In the genomic region with DNA sequence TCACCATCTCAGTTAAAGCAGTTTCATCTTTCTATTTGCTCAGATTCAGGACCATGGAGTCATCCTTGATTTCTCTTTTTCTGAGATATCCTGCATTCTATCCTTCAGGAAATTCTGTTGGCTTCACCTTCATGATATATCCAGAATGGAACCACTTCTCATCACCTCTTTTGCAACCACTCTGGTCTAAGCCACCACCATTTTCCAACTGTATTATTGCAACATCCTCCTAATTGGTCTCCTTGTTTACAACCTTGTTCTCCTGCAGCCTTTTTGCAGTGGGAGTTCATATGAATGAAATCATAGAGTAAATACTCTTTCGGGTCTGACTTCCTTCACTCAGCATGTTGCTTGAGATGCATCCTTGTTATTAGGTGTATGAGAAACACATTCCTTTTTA, we compare ENCODE assay signal across 27 cellular contexts. TPM values are rescaled to one million over a fixed set of nuclear protein-coding genes. Genes with fewer than 3 reads are reported as not detected.
DNase-seq lines count a peak whose midpoint lies in the region; ATAC-seq and TF ChIP-seq lines count a peak whose summit lies in the region.
"Had no signal": no experiment of that assay in that cellular context is flagged by ENCODE, and none has a peak within 500 bp of the region (broad histone marks: within the 10 kb centered on the region; RNA-seq: fewer than 3 reads in every experiment).

No MANE protein-coding gene starts in this region.

- DNase-seq in activated naive CD8-positive, alpha-beta T cell treated with anti-CD3 and anti-CD28 coated beads for 36 hours = no peak
- DNase-seq in activated naive CD8-positive, alpha-beta T cell treated with anti-CD3 and anti-CD28 coated beads, Interleukin-2, amount 50 U/mL, for 24 hours = no peak
- DNase-seq in H4 (ENCODE audit: low spot score) (peak; percentile 10), IMR-90 (no peak), osteoblast (ENCODE audit: insufficient read length, low spot score, missing footprints) (peak; percentile 51), tibial nerve (ENCODE audit: low spot score in 2 of 2) (no peak), T1000 (lab: John Stamatoyannopoulos, UW) (no peak)
- DNase-seq: BE2C; C1 segment of cervical spinal cord; CD4-positive, alpha-beta memory T cell; CD4-positive, CD25-positive, alpha-beta regulatory T cell; CD8-positive, alpha-beta memory T cell; COR-L47; DMS 273 treated with DMSO at 0.1 percent for 48 hours; DMS153; DMS53; DMS79; DND-41; EL; GDM1 had no signal

- TF ChIP-seq EP300 in tibial nerve (IDR thresholded peaks at IDR 0.05) = no peak

- H2BK20ac ChIP-seq in IMR-90 (ENCODE audit: low read depth, low read length) = no peak overlapping the region

- H3K9me3 ChIP-seq in IMR-90 (ENCODE audit: control insufficient read depth, insufficient read depth, low read length) (no peaks in the 10 kb centered on the region), osteoblast (ENCODE audit: low read depth, low read length) (no peaks in the 10 kb centered on the region), tibial nerve (no peaks in the 10 kb centered on the region)
- H3K9me3 ChIP-seq: A549, BE2C had no signal

- no peak overlapping the region for H2BK15ac ChIP-seq in IMR-90 (ENCODE audit: low read depth, low read length)

- peaks cover 3% of the 10 kb centered on the region for H3K4me1 Mint-ChIP-seq in activated naive CD8-positive, alpha-beta T cell treated with anti-CD3 and anti-CD28 coated beads for 36 hours
- peaks cover 5% of the 10 kb centered on the region for H3K4me1 Mint-ChIP-seq in activated naive CD8-positive, alpha-beta T cell treated with anti-CD3 and anti-CD28 coated beads, Interleukin-2, amount 50 U/mL, for 24 hours

- H2AK5ac ChIP-seq in IMR-90 (ENCODE audit: low read depth, low read length) = no peak overlapping the region

- H3K4me2 ChIP-seq in IMR-90 (ENCODE audit: low read depth, low read length) (no peak overlapping the region), osteoblast (ENCODE audit: insufficient read depth, low read length) (no peak overlapping the region)
- H3K4me2 ChIP-seq: A549, BLaER1 had no signal

- no peak overlapping the region for H3K56ac ChIP-seq in IMR-90 (ENCODE audit: extremely low read depth, insufficient read depth, low read length)

- H3K27me3 ChIP-seq in IMR-90 (ENCODE audit: control insufficient read depth, insufficient read depth, low read length) (peaks cover 4% of the 10 kb centered on the region; the same call in 1 of the 2 replicates), osteoblast (ENCODE audit: insufficient read depth, low read length) (peaks cover 4% of the 10 kb centered on the region), tibial nerve (peaks cover 0 to 32% of the 10 kb centered on the region in 2 donors)
- H3K27me3 ChIP-seq: BLaER1 had no signal

- H2BK120ac ChIP-seq in IMR-90 (ENCODE audit: low read depth, low read length) = no peak overlapping the region

- H3K79me2 ChIP-seq in osteoblast (ENCODE audit: insufficient read depth, low read length) = peaks cover 21% of the 10 kb centered on the region

- no peaks in the 10 kb centered on the region for H4K20me1 ChIP-seq in IMR-90 (ENCODE audit: insufficient read depth, low read length)
- H4K20me1 ChIP-seq in osteoblast (ENCODE audit: insufficient read depth, low read length) = peaks cover 3% of the 10 kb centered on the region
- H4K20me1 ChIP-seq: BLaER1 had no signal

- no peak overlapping the region for H4K91ac ChIP-seq in IMR-90 (ENCODE audit: insufficient read depth, low read depth, low read length)

- CTCF ChIA-PET in IMR-90 (lab: Yijun Ruan, JAX) = no interaction called here

- no peak overlapping the region for H3K4me3 Mint-ChIP-seq in activated naive CD8-positive, alpha-beta T cell treated with anti-CD3 and anti-CD28 coated beads for 36 hours
- no peak overlapping the region for H3K4me3 Mint-ChIP-seq in activated naive CD8-positive, alpha-beta T cell treated with anti-CD3 and anti-CD28 coated beads, Interleukin-2, amount 50 U/mL, for 24 hours
- H3K4me3 Mint-ChIP-seq: CD14-positive monocyte; CD4-positive, alpha-beta memory T cell; CD4-positive, CD25-positive, alpha-beta regulatory T cell; CD8-positive, alpha-beta memory T cell had no signal

- H3K4me3 ChIP-seq in IMR-90 (ENCODE audit: insufficient read depth, low read depth, low read length) (no peak overlapping the region), osteoblast (ENCODE audit: insufficient read depth, low read length) (no peak overlapping the region), tibial nerve (no peak overlapping the region)
- H3K4me3 ChIP-seq: A549, BLaER1, GM12878 had no signal

- no TSS peak for BruUV-seq in IMR-90 (replicated peaks; lab: Mats Ljungman, UMichigan)

- H2BK5ac ChIP-seq in IMR-90 (ENCODE audit: low read depth, low read length, poor library complexity, severe bottlenecking) = no peak overlapping the region

- H2AK9ac ChIP-seq in IMR-90 (replicated peaks; ENCODE audit: low read depth, low read length, poor library complexity) = no peak overlapping the region

- H3K9ac ChIP-seq in IMR-90 (ENCODE audit: low read depth, low read length) = no peak overlapping the region
- H3K9ac ChIP-seq: BLaER1 had no signal

- in situ Hi-C loops in IMR-90 (cut with MboI; ENCODE audit: low sequenced_read_pairs) = no loop called here

- POLR2A ChIA-PET in IMR-90 (lab: Charles Lee; ENCODE audit: unreplicated experiment) = no interaction called here

- H4K8ac ChIP-seq in IMR-90 (ENCODE audit: low read depth in 2 of 2, low read length in 2 of 2) = no peak overlapping the region

- no peaks in the 10 kb centered on the region for H3K36me3 ChIP-seq in IMR-90 (ENCODE audit: control insufficient read depth, insufficient read depth, low read length)
- H3K36me3 ChIP-seq in osteoblast (ENCODE audit: insufficient read depth, low read length) = peaks cover 5% of the 10 kb centered on the region
- no peaks in the 10 kb centered on the region for H3K36me3 ChIP-seq in tibial nerve
- H3K36me3 ChIP-seq: BE2C had no signal

- no peaks in the 10 kb centered on the region for H3K9me3 Mint-ChIP-seq in activated naive CD8-positive, alpha-beta T cell treated with anti-CD3 and anti-CD28 coated beads for 36 hours
- no peaks in the 10 kb centered on the region for H3K9me3 Mint-ChIP-seq in activated naive CD8-positive, alpha-beta T cell treated with anti-CD3 and anti-CD28 coated beads, Interleukin-2, amount 50 U/mL, for 24 hours

- H3K36me3 Mint-ChIP-seq in activated naive CD8-positive, alpha-beta T cell treated with anti-CD3 and anti-CD28 coated beads for 36 hours = no peaks in the 10 kb centered on the region
- no peaks in the 10 kb centered on the region for H3K36me3 Mint-ChIP-seq in activated naive CD8-positive, alpha-beta T cell treated with anti-CD3 and anti-CD28 coated beads, Interleukin-2, amount 50 U/mL, for 24 hours (ENCODE audit: low read depth)
- H3K36me3 Mint-ChIP-seq: CD14-positive monocyte; CD4-positive, alpha-beta memory T cell; CD4-positive, CD25-positive, alpha-beta regulatory T cell; CD8-positive, alpha-beta memory T cell had no signal

- H3K27ac ChIP-seq in IMR-90 (ENCODE audit: insufficient read depth, low read length) (no peak overlapping the region), osteoblast (ENCODE audit: low read depth, low read length) (no peak overlapping the region), tibial nerve (no peak overlapping the region)
- H3K27ac ChIP-seq: 22Rv1, BLaER1 had no signal

- peaks cover 10 to 16% of the 10 kb centered on the region in 2 experiments for H3K79me1 ChIP-seq in IMR-90 (ENCODE audit: low read depth in 1 of 2, low read length in 2 of 2)

- intact Hi-C loops in IMR-90 (cut with micrococcal nuclease) = no loop called here

- peak overlapping the region; percentile 6 for H3K27ac Mint-ChIP-seq in activated naive CD8-positive, alpha-beta T cell treated with anti-CD3 and anti-CD28 coated beads for 36 hours
- H3K27ac Mint-ChIP-seq in activated naive CD8-positive, alpha-beta T cell treated with anti-CD3 and anti-CD28 coated beads, Interleukin-2, amount 50 U/mL, for 24 hours = no peak overlapping the region
- H3K27ac Mint-ChIP-seq: CD14-positive monocyte; CD4-positive, alpha-beta memory T cell; CD4-positive, CD25-positive, alpha-beta regulatory T cell; CD8-positive, alpha-beta memory T cell had no signal

- H2AFZ ChIP-seq in IMR-90 (replicated peaks; ENCODE audit: low read length, poor library complexity) (no peak overlapping the region), osteoblast (ENCODE audit: low read length) (no peak overlapping the region)

- no peak overlapping the region for H4K5ac ChIP-seq in IMR-90 (ENCODE audit: low read depth, low read length)

- no peak overlapping the region for H3K4ac ChIP-seq in IMR-90 (ENCODE audit: low read depth, low read length)

- TF ChIP-seq RAD21 in IMR-90 (IDR thresholded peaks at IDR 0.05; ENCODE audit: low read length) = no peak

- TF ChIP-seq POLR2A in IMR-90 (IDR thresholded peaks at IDR 0.05; ENCODE audit: low read depth, low read length) = no peak
- no peak for TF ChIP-seq POLR2A in tibial nerve (IDR thresholded peaks at IDR 0.05)

- H3K27me3 Mint-ChIP-seq in activated naive CD8-positive, alpha-beta T cell treated with anti-CD3 and anti-CD28 coated beads for 36 hours = peaks cover 44% of the 10 kb centered on the region
- H3K27me3 Mint-ChIP-seq in activated naive CD8-positive, alpha-beta T cell treated with anti-CD3 and anti-CD28 coated beads, Interleukin-2, amount 50 U/mL, for 24 hours = peaks cover 31% of the 10 kb centered on the region

- H3K9me1 ChIP-seq in IMR-90 (ENCODE audit: insufficient read depth, low read length) = no peaks in the 10 kb centered on the region

- TF ChIP-seq CTCF in IMR-90 (conservative IDR thresholded peaks at IDR 0.05; ENCODE audit: low read depth, low read length) (no peak), osteoblast (IDR thresholded peaks at IDR 0.05; ENCODE audit: extremely low read depth, low read depth, low read length) (no peak), tibial nerve (IDR thresholded peaks at IDR 0.05) (no peak)

- dilution Hi-C loops in IMR-90 (cut with HindIII; ENCODE audit: low sequenced_read_pairs, unreplicated experiment) = no loop called here

- H3K14ac ChIP-seq in IMR-90 (replicated peaks; ENCODE audit: low read depth, low read length) = no peak overlapping the region

- no peak for ATAC-seq in activated naive CD8-positive, alpha-beta T cell treated with anti-CD3 and anti-CD28 coated beads, Interleukin-2, amount 50 U/mL, for 24 hours
- ATAC-seq in IMR-90 (ENCODE audit: low read depth) (no peak), HG03442 (IDR thresholded peaks at IDR 0.05; ENCODE audit: unreplicated experiment) (no peak)
- ATAC-seq: A549, GM12878 had no signal

- H3K23ac ChIP-seq in IMR-90 (ENCODE audit: low read depth, low read length) = no peak overlapping the region

- no CpG with 5 or more reads among the region's 1 CpG for WGBS in IMR-90 (ENCODE audit: extremely low coverage in 2 of 2, insufficient read length in 1 of 2), 2 experiments
- WGBS in tibial nerve, 2 donors = 72 to 84% methylated on average over 1 of the region's 1 CpG

- H3K18ac ChIP-seq in IMR-90 (ENCODE audit: low read depth, low read length) = no peak overlapping the region

- no peaks in the 10 kb centered on the region for H3K4me1 ChIP-seq in IMR-90 (ENCODE audit: control insufficient read depth, insufficient read depth, low read length)
- H3K4me1 ChIP-seq in osteoblast (ENCODE audit: insufficient read depth, low read length) = peaks cover 10% of the 10 kb centered on the region
- H3K4me1 ChIP-seq in tibial nerve = peaks cover 0 to 18% (median 2%) of the 10 kb centered on the region in 4 donors
- H3K4me1 ChIP-seq: BE2C, BLaER1 had no signal

RNA-seq across cellular contexts. Expression of a gene that starts 3.4 kb away (rescaled TPM):
- not detected for total RNA-seq in activated naive CD8-positive, alpha-beta T cell treated with anti-CD3 and anti-CD28 coated beads for 36 hours
- total RNA-seq in H4 (2014; rRNA removed; shearing (Covaris generic)) = 0.51 and 2.0 TPM in 2 replicates
- total RNA-seq in IMR-90 (2012; rRNA removed) = 164 and 214 TPM in 2 replicates
- 198 and 219 TPM in 2 replicates for polyA plus RNA-seq in IMR-90 (2012; rRNA removed)
- polyA plus RNA-seq in IMR-90 (2012; cell fraction: cytosol; rRNA removed) = 314 and 322 TPM in 2 replicates
- polyA plus RNA-seq in IMR-90 (2012; cell fraction: nucleus; rRNA removed; ENCODE audit: low replicate concordance) = 132 and 323 TPM in 2 replicates
- total RNA-seq in osteoblast = 1,402 and 1,564 TPM in 2 replicates
- 100 to 1,000 TPM; 113 to 253 (median 137) TPM for total RNA-seq in tibial nerve
- total RNA-seq: CD4-positive, alpha-beta memory T cell; CD4-positive, CD25-positive, alpha-beta regulatory T cell; CD8-positive, alpha-beta memory T cell; G401 had no signal
- polyA plus RNA-seq: CD14-positive monocyte; CD4-positive, alpha-beta memory T cell; CD4-positive, CD25-positive, alpha-beta regulatory T cell; CD8-positive, alpha-beta memory T cell had no signal

Comparison
In these comparisons a context has a peak if more than half of its experiments do, and no peak if none do; other contexts are left out.
1. DNase-seq: peak in H4 (single experiment) and osteoblast (single experiment); none in activated naive CD8-positive, alpha-beta T cell treated with anti-CD3 and anti-CD28 coated beads for 36 hours (single experiment), activated naive CD8-positive, alpha-beta T cell treated with anti-CD3 and anti-CD28 coated beads, Interleukin-2, amount 50 U/mL, for 24 hours (single experiment), IMR-90 (single experiment), tibial nerve (0 of 2) and T1000 (single experiment).
2. RNA of a gene that starts 3.4 kb away (total RNA-seq): 1,402 to 1,564 TPM in osteoblast, 164 to 214 TPM in IMR-90 and 113 to 253 TPM in tibial nerve; 0.51 to 2.0 TPM in H4 and not detected in activated naive CD8-positive, alpha-beta T cell treated with anti-CD3 and anti-CD28 coated beads for 36 hours; every median in the first group is over 10 times any median in the second.